In the genomic region with DNA sequence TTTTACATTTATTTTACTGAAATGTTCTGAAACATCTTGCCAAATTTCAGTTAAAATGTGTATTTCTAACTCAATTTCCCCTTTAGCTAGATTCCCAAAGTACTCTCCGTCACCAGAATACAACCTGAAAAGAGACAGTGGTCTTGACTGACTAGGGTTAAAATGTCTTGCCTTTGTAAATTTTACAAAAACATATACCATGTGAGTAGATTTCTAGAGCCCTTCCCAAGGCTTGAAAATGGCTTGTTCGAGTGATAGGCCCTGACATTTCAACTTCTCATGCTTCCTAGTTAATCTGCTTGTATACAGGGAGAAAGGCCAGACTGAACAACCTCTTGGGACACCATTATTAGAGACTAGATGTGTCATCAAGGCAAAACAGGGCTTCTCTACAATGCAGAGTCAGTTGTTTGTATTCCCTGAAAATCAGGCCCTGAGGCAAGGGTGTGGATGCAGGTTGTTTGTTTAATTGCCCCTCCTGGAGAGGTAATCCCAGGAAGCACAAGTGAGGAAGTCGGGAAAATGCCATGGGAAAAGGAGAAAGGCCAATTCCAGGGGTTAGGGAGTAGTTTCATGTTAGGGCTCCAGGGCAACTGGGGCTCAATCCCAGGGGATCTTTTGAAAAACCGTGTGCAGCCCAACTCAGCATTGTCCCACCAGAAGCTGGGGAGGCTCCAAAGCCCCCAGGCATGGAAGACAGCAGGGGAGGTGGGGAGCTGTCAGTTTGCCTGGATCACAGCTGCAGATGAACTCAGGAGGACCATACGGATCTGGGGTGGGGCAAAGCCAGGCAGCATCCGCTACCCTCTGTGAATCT, we compare ENCODE assay signal across 1 cellular context.
TF ChIP-seq lines count a peak whose summit lies in the region.

No MANE protein-coding gene starts in this region.

TF ChIP-seq in HepG2, 621 proteins besides CTCF, POLR2A, EP300 and RAD21 (continued from another document and continues in another):
- TF ChIP-seq ZBTB38 (CRISPR knock-in tag; IDR thresholded peaks at IDR 0.05), result peak; percentile 77
- TF ChIP-seq ESRRA (CRISPR knock-in tag; IDR thresholded peaks at IDR 0.05; ENCODE audit: low read depth), result no peak
- TF ChIP-seq, protein P1, sequence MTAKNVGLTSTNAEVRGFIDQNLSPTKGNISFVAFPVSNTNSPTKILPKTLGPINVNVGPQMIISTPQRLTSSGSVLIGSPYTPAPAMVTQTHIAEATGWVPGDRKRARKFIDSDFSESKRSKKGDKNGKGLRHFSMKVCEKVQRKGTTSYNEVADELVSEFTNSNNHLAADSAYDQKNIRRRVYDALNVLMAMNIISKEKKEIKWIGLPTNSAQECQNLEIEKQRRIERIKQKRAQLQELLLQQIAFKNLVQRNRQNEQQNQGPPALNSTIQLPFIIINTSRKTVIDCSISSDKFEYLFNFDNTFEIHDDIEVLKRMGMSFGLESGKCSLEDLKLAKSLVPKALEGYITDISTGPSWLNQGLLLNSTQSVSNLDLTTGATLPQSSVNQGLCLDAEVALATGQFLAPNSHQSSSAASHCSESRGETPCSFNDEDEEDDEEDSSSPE (CRISPR knock-in tag; IDR thresholded peaks at IDR 0.05), result 0 out of 2 replicates have a peak, but pooled peaks have one; percentile 14
- TF ChIP-seq YY1 (IDR thresholded peaks at IDR 0.05; ENCODE audit: insufficient read depth, insufficient replicate concordance, low read depth, low read length), result peak; percentile 38
- TF ChIP-seq ZNF761 (CRISPR knock-in tag; conservative IDR thresholded peaks at IDR 0.05), result 0 out of 2 replicates have a peak, but pooled peaks have one; percentile 22
- TF ChIP-seq, protein P2, sequence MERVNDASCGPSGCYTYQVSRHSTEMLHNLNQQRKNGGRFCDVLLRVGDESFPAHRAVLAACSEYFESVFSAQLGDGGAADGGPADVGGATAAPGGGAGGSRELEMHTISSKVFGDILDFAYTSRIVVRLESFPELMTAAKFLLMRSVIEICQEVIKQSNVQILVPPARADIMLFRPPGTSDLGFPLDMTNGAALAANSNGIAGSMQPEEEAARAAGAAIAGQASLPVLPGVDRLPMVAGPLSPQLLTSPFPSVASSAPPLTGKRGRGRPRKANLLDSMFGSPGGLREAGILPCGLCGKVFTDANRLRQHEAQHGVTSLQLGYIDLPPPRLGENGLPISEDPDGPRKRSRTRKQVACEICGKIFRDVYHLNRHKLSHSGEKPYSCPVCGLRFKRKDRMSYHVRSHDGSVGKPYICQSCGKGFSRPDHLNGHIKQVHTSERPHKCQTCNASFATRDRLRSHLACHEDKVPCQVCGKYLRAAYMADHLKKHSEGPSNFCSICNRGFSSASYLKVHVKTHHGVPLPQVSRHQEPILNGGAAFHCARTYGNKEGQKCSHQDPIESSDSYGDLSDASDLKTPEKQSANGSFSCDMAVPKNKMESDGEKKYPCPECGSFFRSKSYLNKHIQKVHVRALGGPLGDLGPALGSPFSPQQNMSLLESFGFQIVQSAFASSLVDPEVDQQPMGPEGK (CRISPR knock-in tag; IDR thresholded peaks at IDR 0.05), result peak; percentile 67; the same call in 1 of the 2 replicates
- TF ChIP-seq HMGXB4 (CRISPR knock-in tag; IDR thresholded peaks at IDR 0.05; ENCODE audit: borderline replicate concordance in 1 of 2, low read depth in 1 of 2), result peak in 1 of 2 experiments; percentile 47; a peak in 1 of 4 replicates
- peak; percentile 26; the same call in 1 of the 2 replicates for TF ChIP-seq TAF1 (CRISPR knock-in tag; IDR thresholded peaks at IDR 0.05)
- TF ChIP-seq TMF1 (CRISPR knock-in tag; IDR thresholded peaks at IDR 0.05; ENCODE audit: low read depth), result no peak
- no peak for TF ChIP-seq FOSL1 (CRISPR knock-in tag; IDR thresholded peaks at IDR 0.05; ENCODE audit: borderline replicate concordance)
- peak; percentile 93; the same call in 1 of the 2 replicates for TF ChIP-seq SSRP1 (CRISPR knock-in tag; IDR thresholded peaks at IDR 0.05)
- TF ChIP-seq, protein P3, sequence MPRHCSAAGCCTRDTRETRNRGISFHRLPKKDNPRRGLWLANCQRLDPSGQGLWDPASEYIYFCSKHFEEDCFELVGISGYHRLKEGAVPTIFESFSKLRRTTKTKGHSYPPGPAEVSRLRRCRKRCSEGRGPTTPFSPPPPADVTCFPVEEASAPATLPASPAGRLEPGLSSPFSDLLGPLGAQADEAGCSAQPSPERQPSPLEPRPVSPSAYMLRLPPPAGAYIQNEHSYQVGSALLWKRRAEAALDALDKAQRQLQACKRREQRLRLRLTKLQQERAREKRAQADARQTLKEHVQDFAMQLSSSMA (CRISPR knock-in tag; IDR thresholded peaks at IDR 0.05), result 0 out of 2 replicates have a peak, but pooled peaks have one; percentile 16
- TF ChIP-seq PRMT3 (CRISPR knock-in tag; IDR thresholded peaks at IDR 0.05; ENCODE audit: borderline replicate concordance, low read depth), result 0 out of 2 replicates have a peak, but pooled peaks have one; percentile 66
- TF ChIP-seq, protein P4, sequence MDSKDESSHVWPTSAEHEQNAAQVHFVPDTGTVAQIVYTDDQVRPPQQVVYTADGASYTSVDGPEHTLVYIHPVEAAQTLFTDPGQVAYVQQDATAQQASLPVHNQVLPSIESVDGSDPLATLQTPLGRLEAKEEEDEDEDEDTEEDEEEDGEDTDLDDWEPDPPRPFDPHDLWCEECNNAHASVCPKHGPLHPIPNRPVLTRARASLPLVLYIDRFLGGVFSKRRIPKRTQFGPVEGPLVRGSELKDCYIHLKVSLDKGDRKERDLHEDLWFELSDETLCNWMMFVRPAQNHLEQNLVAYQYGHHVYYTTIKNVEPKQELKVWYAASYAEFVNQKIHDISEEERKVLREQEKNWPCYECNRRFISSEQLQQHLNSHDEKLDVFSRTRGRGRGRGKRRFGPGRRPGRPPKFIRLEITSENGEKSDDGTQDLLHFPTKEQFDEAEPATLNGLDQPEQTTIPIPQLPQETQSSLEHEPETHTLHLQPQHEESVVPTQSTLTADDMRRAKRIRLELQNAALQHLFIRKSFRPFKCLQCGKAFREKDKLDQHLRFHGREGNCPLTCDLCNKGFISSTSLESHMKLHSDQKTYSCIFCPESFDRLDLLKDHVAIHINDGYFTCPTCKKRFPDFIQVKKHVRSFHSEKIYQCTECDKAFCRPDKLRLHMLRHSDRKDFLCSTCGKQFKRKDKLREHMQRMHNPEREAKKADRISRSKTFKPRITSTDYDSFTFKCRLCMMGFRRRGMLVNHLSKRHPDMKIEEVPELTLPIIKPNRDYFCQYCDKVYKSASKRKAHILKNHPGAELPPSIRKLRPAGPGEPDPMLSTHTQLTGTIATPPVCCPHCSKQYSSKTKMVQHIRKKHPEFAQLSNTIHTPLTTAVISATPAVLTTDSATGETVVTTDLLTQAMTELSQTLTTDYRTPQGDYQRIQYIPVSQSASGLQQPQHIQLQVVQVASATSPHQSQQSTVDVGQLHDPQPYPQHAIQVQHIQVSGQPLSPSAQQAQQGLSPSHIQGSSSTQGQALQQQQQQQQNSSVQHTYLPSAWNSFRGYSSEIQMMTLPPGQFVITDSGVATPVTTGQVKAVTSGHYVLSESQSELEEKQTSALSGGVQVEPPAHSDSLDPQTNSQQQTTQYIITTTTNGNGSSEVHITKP (CRISPR knock-in tag; IDR thresholded peaks at IDR 0.05; ENCODE audit: low read depth), result 0 out of 2 replicates have a peak, but pooled peaks have one; percentile 13
- peak; percentile 77 for TF ChIP-seq RBFOX2 (IDR thresholded peaks at IDR 0.05; ENCODE audit: low read depth, low read length)
- TF ChIP-seq SAP130 (CRISPR knock-in tag; IDR thresholded peaks at IDR 0.05; ENCODE audit: low read depth), result peak; percentile 56
- TF ChIP-seq ZNF580 (CRISPR knock-in tag; IDR thresholded peaks at IDR 0.05; ENCODE audit: borderline replicate concordance, low read depth), result peak; percentile 52; the same call in 1 of the 2 replicates
- TF ChIP-seq, protein P5, sequence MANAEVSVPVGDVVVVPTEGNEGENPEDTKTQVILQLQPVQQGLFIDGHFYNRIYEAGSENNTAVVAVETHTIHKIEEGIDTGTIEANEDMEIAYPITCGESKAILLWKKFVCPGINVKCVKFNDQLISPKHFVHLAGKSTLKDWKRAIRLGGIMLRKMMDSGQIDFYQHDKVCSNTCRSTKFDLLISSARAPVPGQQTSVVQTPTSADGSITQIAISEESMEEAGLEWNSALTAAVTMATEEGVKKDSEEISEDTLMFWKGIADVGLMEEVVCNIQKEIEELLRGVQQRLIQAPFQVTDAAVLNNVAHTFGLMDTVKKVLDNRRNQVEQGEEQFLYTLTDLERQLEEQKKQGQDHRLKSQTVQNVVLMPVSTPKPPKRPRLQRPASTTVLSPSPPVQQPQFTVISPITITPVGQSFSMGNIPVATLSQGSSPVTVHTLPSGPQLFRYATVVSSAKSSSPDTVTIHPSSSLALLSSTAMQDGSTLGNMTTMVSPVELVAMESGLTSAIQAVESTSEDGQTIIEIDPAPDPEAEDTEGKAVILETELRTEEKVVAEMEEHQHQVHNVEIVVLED (CRISPR knock-in tag; IDR thresholded peaks at IDR 0.05; ENCODE audit: borderline replicate concordance), result 0 out of 2 replicates have a peak, but pooled peaks have one; percentile 28
- peak; percentile 51 for TF ChIP-seq NR2C2 (CRISPR knock-in tag; IDR thresholded peaks at IDR 0.05; ENCODE audit: borderline replicate concordance)
- no peak for TF ChIP-seq GABPB1 (CRISPR knock-in tag; IDR thresholded peaks at IDR 0.05)
- no peak for TF ChIP-seq CREB1 (IDR thresholded peaks at IDR 0.05)
- TF ChIP-seq CREB1 (CRISPR knock-in tag; IDR thresholded peaks at IDR 0.05), result 0 out of 2 replicates have a peak, but pooled peaks have one; percentile 34
- TF ChIP-seq MEF2D (CRISPR knock-in tag; IDR thresholded peaks at IDR 0.05), result 0 out of 2 replicates have a peak, but pooled peaks have one; percentile 37
- TF ChIP-seq DMAP1 (CRISPR knock-in tag; IDR thresholded peaks at IDR 0.05), result peak; percentile 6; the same call in 1 of the 2 replicates
- TF ChIP-seq CCDC6 (CRISPR knock-in tag; IDR thresholded peaks at IDR 0.05), result peak; percentile 85
- peak; percentile 42; the same call in 1 of the 2 replicates for TF ChIP-seq SMYD3 (CRISPR knock-in tag; IDR thresholded peaks at IDR 0.05)
- no peak for TF ChIP-seq CAMTA2 (CRISPR knock-in tag; IDR thresholded peaks at IDR 0.05; ENCODE audit: borderline replicate concordance)
- TF ChIP-seq, protein P6, sequence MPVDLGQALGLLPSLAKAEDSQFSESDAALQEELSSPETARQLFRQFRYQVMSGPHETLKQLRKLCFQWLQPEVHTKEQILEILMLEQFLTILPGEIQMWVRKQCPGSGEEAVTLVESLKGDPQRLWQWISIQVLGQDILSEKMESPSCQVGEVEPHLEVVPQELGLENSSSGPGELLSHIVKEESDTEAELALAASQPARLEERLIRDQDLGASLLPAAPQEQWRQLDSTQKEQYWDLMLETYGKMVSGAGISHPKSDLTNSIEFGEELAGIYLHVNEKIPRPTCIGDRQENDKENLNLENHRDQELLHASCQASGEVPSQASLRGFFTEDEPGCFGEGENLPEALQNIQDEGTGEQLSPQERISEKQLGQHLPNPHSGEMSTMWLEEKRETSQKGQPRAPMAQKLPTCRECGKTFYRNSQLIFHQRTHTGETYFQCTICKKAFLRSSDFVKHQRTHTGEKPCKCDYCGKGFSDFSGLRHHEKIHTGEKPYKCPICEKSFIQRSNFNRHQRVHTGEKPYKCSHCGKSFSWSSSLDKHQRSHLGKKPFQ (CRISPR knock-in tag; IDR thresholded peaks at IDR 0.05; ENCODE audit: insufficient replicate concordance), result no peak
- TF ChIP-seq, protein P7, sequence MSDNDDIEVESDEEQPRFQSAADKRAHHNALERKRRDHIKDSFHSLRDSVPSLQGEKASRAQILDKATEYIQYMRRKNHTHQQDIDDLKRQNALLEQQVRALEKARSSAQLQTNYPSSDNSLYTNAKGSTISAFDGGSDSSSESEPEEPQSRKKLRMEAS (IDR thresholded peaks at IDR 0.05), result peak; percentile 63; the same call in 1 of the 2 replicates
- peak; percentile 76; the same call in 1 of the 2 replicates for TF ChIP-seq ATF7-NPFF (CRISPR knock-in tag; IDR thresholded peaks at IDR 0.05; ENCODE audit: low read depth)
- no peak for TF ChIP-seq CENPBD1 (CRISPR knock-in tag; IDR thresholded peaks at IDR 0.05; ENCODE audit: borderline replicate concordance, low read depth)
- 0 out of 2 replicates have a peak, but pooled peaks have one; percentile 14 for TF ChIP-seq ZNF574 (CRISPR knock-in tag; IDR thresholded peaks at IDR 0.05)
- no peak for TF ChIP-seq E2F1 (CRISPR knock-in tag; IDR thresholded peaks at IDR 0.05)
